In genomic region chr12:88416155-88416554, GRCh38 we compare ENCODE assay signal across 30 cellular contexts.
A peak's percentile ranks its signal among the peaks of the same experiment; 100 is the strongest.
DNase-seq lines count a peak whose midpoint lies in the region; ATAC-seq and TF ChIP-seq lines count a peak whose summit lies in the region.
"Had no signal": no experiment of that assay in that cellular context is flagged by ENCODE, and none has a peak within 500 bp of the region (broad histone marks: within the 10 kb centered on the region; RNA-seq: fewer than 3 reads in every experiment).

No MANE protein-coding gene starts in this region.

- H3K4me3 ChIP-seq in ACC112 (ENCODE audit: low read depth, low read length) (peak overlapping the region; percentile 78), fibroblast of the aortic adventitia (ENCODE audit: low read depth, low read length) (peak overlapping the region; percentile 10)
- H3K4me3 ChIP-seq: A549, adrenal gland, body of pancreas, ovary, SJSA1 had no signal

- DNase-seq in OCI-M1 (lab: John Stamatoyannopoulos, UW) (peak; percentile 50), fibroblast of the aortic adventitia (ENCODE audit: low read depth) (no peak), NCI-H1105 (lab: John Stamatoyannopoulos, UW) (no peak), NCI-H2107 treated with DMSO at 0.1 percent for 48 hours (lab: John Stamatoyannopoulos, UW; ENCODE audit: unreplicated experiment) (no peak), NCI-H345 treated with DMSO at 0.1 percent for 48 hours (lab: John Stamatoyannopoulos, UW; ENCODE audit: unreplicated experiment) (no peak)
- DNase-seq: activated CD4-positive, alpha-beta memory T cell treated with anti-CD3 and anti-CD28 coated beads, Interleukin-2, amount 10 ng/mL, durations not matched to agents 7 days and 5 days; activated CD8-positive, alpha-beta memory T cell treated with anti-CD3 and anti-CD28 coated beads, Interleukin-2, amount 50 U/mL, for 4 hours; activated naive CD4-positive, alpha-beta T cell treated with anti-CD3 and anti-CD28 coated beads for 36 hours; adrenal gland; body of pancreas; CD4-positive, alpha-beta T cell; dermis blood vessel endothelial cell; DMS79 treated with DMSO at 0.1 percent for 48 hours; endodermal cell; gastrocnemius medialis; GDM1; H7; hippocampal formation; NCI-H1694; NCI-H446 treated with DMSO at 0.1 percent for 48 hours; nephron progenitor cell; ovary; retina; T-helper 1 cell had no signal

- no peak for TF ChIP-seq CTCF in fibroblast of the aortic adventitia (IDR thresholded peaks at IDR 0.05; ENCODE audit: insufficient read depth, low read length)

- H2AFZ ChIP-seq in ACC112 (ENCODE audit: low read length, unreplicated experiment), result no peak overlapping the region

- H3K27me3 ChIP-seq in ACC112 (ENCODE audit: insufficient read depth, low read length), result no peaks in the 10 kb centered on the region
- H3K27me3 ChIP-seq: adrenal gland, body of pancreas, gastrocnemius medialis, ovary, SJSA1 had no signal

- ATAC-seq in GM21717 (IDR thresholded peaks at IDR 0.05; ENCODE audit: unreplicated experiment) (peak; percentile 46), GM19035 (IDR thresholded peaks at IDR 0.05; ENCODE audit: unreplicated experiment) (no peak)
- ATAC-seq: A549; body of pancreas; gastrocnemius medialis; stimulated activated memory B cell treated with anti-CD40 and anti-IgM and Interleukin-4, amounts not matched to agents 10 μg/mL and 1 μg/mL and 100 μg/mL, for 72 hours had no signal

- H3K36me3 ChIP-seq in ACC112 (ENCODE audit: insufficient read depth, low read length), result no peaks in the 10 kb centered on the region
- H3K36me3 ChIP-seq: adrenal gland, gastrocnemius medialis, ovary, SJSA1 had no signal

- peaks cover 57% of the 10 kb centered on the region for H3K79me2 ChIP-seq in ACC112 (ENCODE audit: control insufficient read depth, insufficient read depth, low read length, unreplicated experiment)

- peaks cover 59% of the 10 kb centered on the region for H3K4me1 ChIP-seq in ACC112 (ENCODE audit: control insufficient read depth, insufficient read depth, low read length, unreplicated experiment)
- H3K4me1 ChIP-seq: A549, adrenal gland, gastrocnemius medialis had no signal

- peak overlapping the region; percentile 88 for H3K27ac ChIP-seq in ACC112 (ENCODE audit: low read depth, low read length)
- H3K27ac ChIP-seq: A549, adrenal gland, body of pancreas, gastrocnemius medialis, ovary, SJSA1 had no signal
